In genomic region chr6:135488023-135488422, GRCh38 we compare ENCODE assay signal across 1 cellular context.
TF ChIP-seq lines count a peak whose summit lies in the region.

No MANE protein-coding gene starts in this region.

TF ChIP-seq in A549, 52 proteins besides CTCF, POLR2A, EP300 and RAD21 (continued from another document):
- TF ChIP-seq FOSL2 (IDR thresholded peaks at IDR 0.05) (peak; percentile 20; the same call in 1 of the 2 replicates), FOSL2 (CRISPR knock-in tag; IDR thresholded peaks at IDR 0.05) (peak; percentile 77)
